8 cellular contexts compared by ENCODE assay signal in genomic region chr3:8954938-8955763, GRCh38.
DNase-seq lines count a peak whose midpoint lies in the region; ATAC-seq and FAIRE-seq lines count a peak whose summit lies in the region.
"Had no signal": no experiment of that assay in that cellular context is flagged by ENCODE, and none has a peak within 500 bp of the region (broad histone marks: within the 10 kb centered on the region; RNA-seq: fewer than 3 reads in every experiment).

No MANE protein-coding gene starts in this region.

- no peak overlapping the region for H3K4me3 Mint-ChIP-seq in stimulated activated effector memory CD8-positive, alpha-beta T cell treated with anti-CD3 and anti-CD28 coated beads, Interleukin-12 subunit alpha, Interleukin-12 subunit beta, amount 100 ng/mL, for 72 hours

- H3K27ac Mint-ChIP-seq in stimulated activated effector memory CD8-positive, alpha-beta T cell treated with anti-CD3 and anti-CD28 coated beads, Interleukin-12 subunit alpha, Interleukin-12 subunit beta, amount 100 ng/mL, for 72 hours, result no peak overlapping the region

- peak; percentile 90 for ATAC-seq in HG03066 (IDR thresholded peaks at IDR 0.05; ENCODE audit: low read depth, unreplicated experiment)
- ATAC-seq in stimulated activated effector memory CD8-positive, alpha-beta T cell treated with anti-CD3 and anti-CD28 coated beads, Interleukin-12 subunit alpha, Interleukin-12 subunit beta, amount 100 ng/mL, for 72 hours, result peak; percentile 54

- peaks cover 30% of the 10 kb centered on the region for H3K4me1 Mint-ChIP-seq in stimulated activated effector memory CD8-positive, alpha-beta T cell treated with anti-CD3 and anti-CD28 coated beads, Interleukin-12 subunit alpha, Interleukin-12 subunit beta, amount 100 ng/mL, for 72 hours

- H3K36me3 Mint-ChIP-seq in stimulated activated effector memory CD8-positive, alpha-beta T cell treated with anti-CD3 and anti-CD28 coated beads, Interleukin-12 subunit alpha, Interleukin-12 subunit beta, amount 100 ng/mL, for 72 hours, result peaks cover 48% of the 10 kb centered on the region

- no peak for FAIRE-seq in RCC 7860 (lab: Jason Lieb, UNC)

- DNase-seq in GM19240 (ENCODE audit: insufficient read length, low spot score), result peak; percentile 3
- DNase-seq in amniotic epithelial cell (ENCODE audit: low read depth), result peak; percentile 82
- DNase-seq in stimulated activated effector memory CD8-positive, alpha-beta T cell treated with anti-CD3 and anti-CD28 coated beads, Interleukin-12 subunit alpha, Interleukin-12 subunit beta, amount 100 ng/mL, for 72 hours (ENCODE audit: low spot score in 2 of 2), result no peak
- no peak for DNase-seq in stimulated activated CD4-positive, alpha-beta T cell treated with anti-CD3 and anti-CD28 coated beads, Interleukin-15, amount 100 ng/mL, for 24 hours
- no peak for DNase-seq in RCC 7860 (ENCODE audit: low spot score)
- DNase-seq in stimulated activated CD4-positive, alpha-beta T cell treated with anti-CD3 and anti-CD28 coated beads, Interleukin-4, amount 100 ng/mL, for 24 hours, result no peak
- DNase-seq: NCI-H2081 had no signal

- H3K9me3 Mint-ChIP-seq in stimulated activated effector memory CD8-positive, alpha-beta T cell treated with anti-CD3 and anti-CD28 coated beads, Interleukin-12 subunit alpha, Interleukin-12 subunit beta, amount 100 ng/mL, for 72 hours, result no peaks in the 10 kb centered on the region

Comparison
In these comparisons a context has a peak if more than half of its experiments do, and no peak if none do; other contexts are left out.
1. DNase-seq: peak in GM19240 (single experiment) and amniotic epithelial cell (single experiment); none in stimulated activated effector memory CD8-positive, alpha-beta T cell treated with anti-CD3 and anti-CD28 coated beads, Interleukin-12 subunit alpha, Interleukin-12 subunit beta, amount 100 ng/mL, for 72 hours (0 of 2), stimulated activated CD4-positive, alpha-beta T cell treated with anti-CD3 and anti-CD28 coated beads, Interleukin-15, amount 100 ng/mL, for 24 hours (single experiment), RCC 7860 (single experiment) and stimulated activated CD4-positive, alpha-beta T cell treated with anti-CD3 and anti-CD28 coated beads, Interleukin-4, amount 100 ng/mL, for 24 hours (single experiment).